Comparison of ENCODE assay signal across 14 cellular contexts in genomic region chr11:100612766-100613165, GRCh38.
A peak's percentile ranks its signal among the peaks of the same experiment; 100 is the strongest.
DNase-seq lines count a peak whose midpoint lies in the region; ATAC-seq, FAIRE-seq and TF ChIP-seq lines count a peak whose summit lies in the region.
"Had no signal": no experiment of that assay in that cellular context is flagged by ENCODE, and none has a peak within 500 bp of the region (broad histone marks: within the 10 kb centered on the region; RNA-seq: fewer than 3 reads in every experiment).

No MANE protein-coding gene starts in this region.

- no peak overlapping the region for H3K18ac ChIP-seq in H1 (ENCODE audit: extremely low read depth, low read length)

- H3K4me1 Mint-ChIP-seq in effector memory CD8-positive, alpha-beta T cell (ENCODE audit: low read depth in 2 of 2), result no peaks in the 10 kb centered on the region

- CTCF ChIA-PET in H1 (lab: Charles Lee; ENCODE audit: partially characterized antibody), result no interaction called here

- no peak overlapping the region for H2BK5ac ChIP-seq in H1 (ENCODE audit: low read depth, low read length)

- H3K9me3 ChIP-seq in H1 (ENCODE audit: insufficient read depth in 2 of 2, low read depth in 1 of 2, low read length in 1 of 2), result no peaks in the 10 kb centered on the region

- peaks cover 12 to 13% of the 10 kb centered on the region in 2 donors for H3K9me3 Mint-ChIP-seq in effector memory CD8-positive, alpha-beta T cell

- TF ChIP-seq RAD21 in H1 (IDR thresholded peaks at IDR 0.05 in 1 of 2, conservative IDR thresholded peaks at IDR 0.05 in 1 of 2; ENCODE audit: low read depth in 2 of 2, low read length in 2 of 2), result no peak

- H2AK5ac ChIP-seq in H1 (ENCODE audit: low read depth, low read length), result no peak overlapping the region

- H3K4me3 ChIP-seq in H1 (ENCODE audit: extremely low read depth in 1 of 4, insufficient read depth in 2 of 4, low read depth in 3 of 4, low read length in 4 of 4), result no peak overlapping the region
- no peak overlapping the region for H3K4me3 ChIP-seq in foreskin fibroblast (ENCODE audit: low read depth in 1 of 2, low read length in 2 of 2)

- no peak overlapping the region for H2BK20ac ChIP-seq in H1 (ENCODE audit: low read length)

- no peak overlapping the region for H3K23ac ChIP-seq in H1 (ENCODE audit: insufficient read length)

- no peak overlapping the region for H4K8ac ChIP-seq in H1 (ENCODE audit: extremely low read depth, insufficient read depth, low read length)

- no peaks in the 10 kb centered on the region for H3K27me3 Mint-ChIP-seq in effector memory CD8-positive, alpha-beta T cell
- H3K27me3 Mint-ChIP-seq: activated naive CD8-positive, alpha-beta T cell; naive thymus-derived CD8-positive, alpha-beta T cell had no signal

- 83% methylated on average over 2 of the region's 2 CpGs; no CpG with 5 or more reads in 1 of the 2 experiments for WGBS in H1 (ENCODE audit: extremely low coverage in 1 of 2, insufficient coverage in 1 of 2, insufficient read length in 1 of 2, insufficient replicate concordance in 2 of 2, low coverage in 1 of 2, low lambda C conversion rate in 2 of 2, missing lambda C conversion rate in 1 of 2), 2 experiments

- no peaks in the 10 kb centered on the region for H3K27me3 ChIP-seq in H1 (replicated peaks in 1 of 4; ENCODE audit: control insufficient read depth in 3 of 4, extremely low read depth in 1 of 4, insufficient read depth in 3 of 4, low read length in 3 of 4)

- no peaks in the 10 kb centered on the region for H3K4me1 ChIP-seq in H1 (replicated peaks in 1 of 4; ENCODE audit: control insufficient read depth in 3 of 4, insufficient read depth in 4 of 4, low read length in 3 of 4)

- TF ChIP-seq POLR2A in H1 (IDR thresholded peaks at IDR 0.05; ENCODE audit: control extremely low read depth in 1 of 2, low read depth in 2 of 2, low read length in 2 of 2), result no peak

- no peak overlapping the region for H3K14ac ChIP-seq in H1 (ENCODE audit: insufficient read length)

- no peak overlapping the region for H2BK15ac ChIP-seq in H1 (ENCODE audit: low read length)

- no peak overlapping the region for H3K4ac ChIP-seq in H1 (replicated peaks; ENCODE audit: insufficient read length, low read depth, low read length)

- FAIRE-seq in H1 (lab: Jason Lieb, UNC), result no peak

- no peak overlapping the region for H3K27ac ChIP-seq in H1 (ENCODE audit: low read depth, low read length)

- 0 out of 2 replicates have a peak overlapping the region, but pooled peaks have one; percentile 13 for H2AFZ ChIP-seq in H1 (ENCODE audit: low read length)

- H2BK12ac ChIP-seq in H1 (ENCODE audit: low read depth, low read length), result no peak overlapping the region

- H3K79me2 ChIP-seq in H1 (ENCODE audit: control insufficient read depth in 1 of 2, insufficient read depth in 2 of 2, low read length in 2 of 2), result no peaks in the 10 kb centered on the region

- H3K4me2 ChIP-seq in H1 (ENCODE audit: insufficient read depth in 1 of 2, low read depth in 2 of 2, low read length in 2 of 2), result no peak overlapping the region

- no peak overlapping the region for H2BK120ac ChIP-seq in H1 (replicated peaks; ENCODE audit: low read depth, low read length)

- POLR2A ChIA-PET in H1 (lab: Charles Lee; ENCODE audit: partially characterized antibody), result no interaction called here

- no peaks in the 10 kb centered on the region for H4K20me1 ChIP-seq in H1 (replicated peaks in 1 of 2; ENCODE audit: control insufficient read depth in 1 of 2, insufficient read depth in 2 of 2, low read length in 2 of 2)

- TF ChIP-seq CTCF in H1 (IDR thresholded peaks at IDR 0.05; ENCODE audit: control extremely low read depth in 1 of 3, insufficient read depth in 1 of 3, low read depth in 1 of 3, low read length in 3 of 3) (no peak), foreskin fibroblast (IDR thresholded peaks at IDR 0.05; ENCODE audit: low read depth, low read length) (no peak)

- H3K36me3 Mint-ChIP-seq in effector memory CD8-positive, alpha-beta T cell (ENCODE audit: insufficient read depth), result no peaks in the 10 kb centered on the region
- H3K36me3 Mint-ChIP-seq: activated naive CD8-positive, alpha-beta T cell had no signal

- H3K36me3 ChIP-seq in H1 (ENCODE audit: control insufficient read depth in 2 of 4, insufficient read depth in 4 of 4, low read length in 3 of 4), result no peaks in the 10 kb centered on the region

- H3K23me2 ChIP-seq in H1 (ENCODE audit: low read depth, low read length), result no peaks in the 10 kb centered on the region

- no peak overlapping the region for H3K56ac ChIP-seq in H1 (replicated peaks; ENCODE audit: insufficient read length, low read depth, low read length)

- H3K9ac ChIP-seq in H1 (replicated peaks in 1 of 4; ENCODE audit: extremely low read depth in 1 of 4, low read depth in 3 of 4, low read length in 3 of 4), result no peak overlapping the region

- DNase-seq in H1 (ENCODE audit: low read depth in 1 of 2, low spot score in 2 of 2), result no peak
- DNase-seq in effector memory CD8-positive, alpha-beta T cell, result no peak
- no peak for DNase-seq in inferior parietal cortex (ENCODE audit: extremely low spot score)
- no peak for DNase-seq in foreskin fibroblast
- DNase-seq: activated CD4-positive, alpha-beta T cell treated with anti-CD3 and anti-CD28 coated beads for 1 hour; DND-41; H7; hypothalamus; naive thymus-derived CD8-positive, alpha-beta T cell had no signal

- ATAC-seq in GM18520 (IDR thresholded peaks at IDR 0.05; ENCODE audit: unreplicated experiment), result peak; percentile 81
- ATAC-seq in HG02571 (IDR thresholded peaks at IDR 0.05; ENCODE audit: unreplicated experiment), result peak; percentile 86
- ATAC-seq in HG03571 (IDR thresholded peaks at IDR 0.05; ENCODE audit: unreplicated experiment), result peak; percentile 71
- no peak for ATAC-seq in HG03196 (IDR thresholded peaks at IDR 0.05; ENCODE audit: unreplicated experiment)
- no peak for ATAC-seq in effector memory CD8-positive, alpha-beta T cell (replicated peaks)
- ATAC-seq: naive thymus-derived CD8-positive, alpha-beta T cell had no signal

- no peak overlapping the region for H4K91ac ChIP-seq in H1 (replicated peaks; ENCODE audit: insufficient read length, low read length)

- no peak overlapping the region for H4K5ac ChIP-seq in H1 (ENCODE audit: insufficient read length, low read depth, low read length)

- no peaks in the 10 kb centered on the region for H3K79me1 ChIP-seq in H1 (ENCODE audit: low read depth, low read length)

- no peak overlapping the region for H3K27ac Mint-ChIP-seq in effector memory CD8-positive, alpha-beta T cell
- H3K27ac Mint-ChIP-seq: activated naive CD8-positive, alpha-beta T cell; naive thymus-derived CD8-positive, alpha-beta T cell had no signal

- H3K4me3 Mint-ChIP-seq in effector memory CD8-positive, alpha-beta T cell, result no peak overlapping the region
- H3K4me3 Mint-ChIP-seq: activated naive CD8-positive, alpha-beta T cell; naive thymus-derived CD8-positive, alpha-beta T cell had no signal

- no peak for TF ChIP-seq EP300 in H1 (IDR thresholded peaks at IDR 0.05; ENCODE audit: borderline replicate concordance in 1 of 2, low read depth in 2 of 2, low read length in 2 of 2)

TF ChIP-seq in H1, 55 proteins besides CTCF, POLR2A, EP300 and RAD21:
- TF ChIP-seq JUN (IDR thresholded peaks at IDR 0.05; ENCODE audit: low read depth, low read length) (no peak), SIRT6 (IDR thresholded peaks at IDR 0.05; ENCODE audit: low read length) (no peak), FOSL1 (IDR thresholded peaks at IDR 0.05; ENCODE audit: insufficient read depth, low read depth, low read length) (no peak), MAFK (IDR thresholded peaks at IDR 0.05; ENCODE audit: low read depth, low read length) (no peak), CTBP2 (IDR thresholded peaks at IDR 0.05; ENCODE audit: borderline replicate concordance, insufficient read depth, insufficient read length, low read length) (no peak), YY1 (IDR thresholded peaks at IDR 0.05; ENCODE audit: low read depth, low read length) (no peak), SP2 (IDR thresholded peaks at IDR 0.05; ENCODE audit: low read length) (no peak), CHD2 (IDR thresholded peaks at IDR 0.05; ENCODE audit: low read length) (no peak), RXRA (IDR thresholded peaks at IDR 0.05; ENCODE audit: insufficient read depth, low read depth, low read length) (no peak), HDAC6 (IDR thresholded peaks at IDR 0.05; ENCODE audit: low read depth, low read length) (no peak), ZNF274 (IDR thresholded peaks at IDR 0.05; ENCODE audit: borderline replicate concordance, extremely low read depth, low read length) (no peak), SUZ12 (IDR thresholded peaks at IDR 0.05; ENCODE audit: low read length) (no peak), E2F6 (IDR thresholded peaks at IDR 0.05) (no peak)

Comparison
In these comparisons a context has a peak if more than half of its experiments do, and no peak if none do; other contexts are left out.
1. ATAC-seq: peak in GM18520 (single experiment), HG02571 (single experiment) and HG03571 (single experiment); none in HG03196 (single experiment) and effector memory CD8-positive, alpha-beta T cell (single experiment).